ENCODE assay signal across 7 cellular contexts in genomic region chr3:174352227-174352626, GRCh38.
"Had no signal": no experiment of that assay in that cellular context is flagged by ENCODE, and none has a peak within 500 bp of the region (broad histone marks: within the 10 kb centered on the region; RNA-seq: fewer than 3 reads in every experiment).

No MANE protein-coding gene starts in this region.

- H3K36me3 ChIP-seq: HAP-1 had no signal

- DNase-seq: GOT3, IMR-90, KG1 had no signal

- FAIRE-seq: H54, HTR-8/SVneo, K562 had no signal

- H3K4me3 ChIP-seq: HAP-1, K562 had no signal

- H3K9me3 ChIP-seq: HAP-1 had no signal
